In genomic region chr10:21273400-21273968, GRCh38 we compare ENCODE assay signal across 1 cellular context.
TF ChIP-seq lines count a peak whose summit lies in the region.

No MANE protein-coding gene starts in this region.

TF ChIP-seq in HepG2, 621 proteins besides CTCF, POLR2A, EP300 and RAD21 (continued from another document):
- TF ChIP-seq, protein P1, sequence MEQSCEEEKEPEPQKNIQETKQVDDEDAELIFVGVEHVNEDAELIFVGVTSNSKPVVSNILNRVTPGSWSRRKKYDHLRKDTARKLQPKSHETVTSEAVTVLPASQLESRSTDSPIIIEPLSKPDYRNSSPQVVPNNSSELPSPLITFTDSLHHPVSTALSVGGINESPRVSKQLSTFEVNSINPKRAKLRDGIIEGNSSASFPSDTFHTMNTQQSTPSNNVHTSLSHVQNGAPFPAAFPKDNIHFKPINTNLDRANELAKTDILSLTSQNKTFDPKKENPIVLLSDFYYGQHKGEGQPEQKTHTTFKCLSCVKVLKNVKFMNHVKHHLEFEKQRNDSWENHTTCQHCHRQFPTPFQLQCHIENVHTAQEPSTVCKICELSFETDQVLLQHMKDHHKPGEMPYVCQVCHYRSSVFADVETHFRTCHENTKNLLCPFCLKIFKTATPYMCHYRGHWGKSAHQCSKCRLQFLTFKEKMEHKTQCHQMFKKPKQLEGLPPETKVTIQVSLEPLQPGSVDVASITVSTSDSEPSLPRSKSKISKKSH (CRISPR knock-in tag; IDR thresholded peaks at IDR 0.05; ENCODE audit: borderline replicate concordance): no peak
- TF ChIP-seq ZBTB4 (CRISPR knock-in tag; IDR thresholded peaks at IDR 0.05; ENCODE audit: borderline replicate concordance) (no peak), TOPORS (CRISPR knock-in tag; IDR thresholded peaks at IDR 0.05) (no peak), ZFP90 (CRISPR knock-in tag; IDR thresholded peaks at IDR 0.05; ENCODE audit: borderline replicate concordance) (no peak), MBD4 (IDR thresholded peaks at IDR 0.05; ENCODE audit: borderline replicate concordance, low read length) (no peak), ATAD3A (CRISPR knock-in tag; IDR thresholded peaks at IDR 0.05) (no peak), ZNF605 (CRISPR knock-in tag; IDR thresholded peaks at IDR 0.05) (no peak), CBX2 (IDR thresholded peaks at IDR 0.05; ENCODE audit: low read depth, low read length) (no peak), CBX2 (CRISPR knock-in tag; IDR thresholded peaks at IDR 0.05; ENCODE audit: low read depth) (no peak), RBM22 (optimal IDR thresholded peaks at IDR 0.05; ENCODE audit: low read length) (no peak), ZBED4 (CRISPR knock-in tag; IDR thresholded peaks at IDR 0.05; ENCODE audit: borderline replicate concordance) (no peak), NFRKB (IDR thresholded peaks at IDR 0.05) (no peak)
